8 cellular contexts compared by ENCODE assay signal in the genomic region with DNA sequence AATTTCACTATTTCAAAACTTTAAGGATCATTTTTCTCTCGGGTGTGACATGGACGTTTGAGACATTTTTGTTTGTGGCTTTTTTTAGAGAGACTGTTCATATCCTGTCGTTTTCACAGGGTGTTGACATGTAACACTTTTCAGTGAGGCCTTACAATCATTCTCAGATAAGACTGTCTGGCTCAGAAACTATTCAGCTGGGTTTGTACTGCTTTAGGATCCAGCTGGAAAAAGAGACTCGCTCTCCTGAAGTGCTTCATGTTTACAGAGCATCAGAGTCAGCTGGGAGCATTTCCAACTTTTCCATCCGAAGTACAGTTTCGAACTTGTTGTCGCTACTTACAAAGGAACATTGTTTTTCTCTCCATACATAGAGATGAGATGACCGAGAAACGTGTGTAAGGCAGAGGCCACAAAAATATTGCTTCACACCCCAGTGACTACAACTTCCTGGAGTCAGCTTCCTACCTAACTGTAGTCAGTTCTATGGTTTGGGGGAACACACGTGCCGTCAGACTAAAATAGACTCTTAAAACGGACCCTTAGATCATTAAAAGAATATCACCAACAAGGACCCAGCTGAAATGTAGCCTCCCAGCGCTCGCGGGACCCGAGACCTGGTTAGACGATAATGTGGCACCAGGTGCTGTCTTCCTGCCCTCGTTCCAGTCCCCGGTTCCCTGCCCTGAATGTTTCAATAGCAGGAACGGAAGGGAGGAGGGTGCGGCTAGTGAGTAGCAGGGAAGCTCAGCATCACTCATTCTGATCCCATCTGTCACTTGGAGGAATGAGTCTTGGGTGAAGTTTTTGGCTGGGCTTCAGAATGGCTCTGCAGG.
DNase-seq lines count a peak whose midpoint lies in the region; ATAC-seq and TF ChIP-seq lines count a peak whose summit lies in the region.

No MANE protein-coding gene starts in this region.

- in situ Hi-C loops in IMR-90 (cut with MboI; ENCODE audit: low sequenced_read_pairs) = no loop called here

- CTCF ChIA-PET in IMR-90 (lab: Yijun Ruan, JAX) = interaction anchor here (0.6 to 1.5 kb wide), 2 partner anchors 21 to 1493 kb away, joined by 3 to 5 read pairs; no protein-coding TSS in a partner anchor

- intact Hi-C loops in IMR-90 (cut with micrococcal nuclease) = no loop called here

- no peak for TF ChIP-seq POLR2A in IMR-90 (IDR thresholded peaks at IDR 0.05; ENCODE audit: low read depth, low read length)

- H3K18ac ChIP-seq in IMR-90 (ENCODE audit: low read depth, low read length) = no peak overlapping the region

- POLR2A ChIA-PET in IMR-90 (lab: Charles Lee; ENCODE audit: unreplicated experiment) = no interaction called here

- H4K20me1 ChIP-seq in IMR-90 (ENCODE audit: insufficient read depth, low read length) = no peaks in the 10 kb centered on the region

- H3K56ac ChIP-seq in IMR-90 (ENCODE audit: extremely low read depth, insufficient read depth, low read length) = no peak overlapping the region

- H3K27ac Mint-ChIP-seq in activated naive CD4-positive, alpha-beta T cell treated with anti-CD3 and anti-CD28 coated beads, Interleukin-2, amount 50 U/mL, for 72 hours = peak overlapping the region; percentile 98 to 99

- dilution Hi-C loops in IMR-90 (cut with HindIII; ENCODE audit: low sequenced_read_pairs, unreplicated experiment) = no loop called here

- no peak overlapping the region for H2BK20ac ChIP-seq in IMR-90 (ENCODE audit: low read depth, low read length)

- H3K4me1 ChIP-seq in IMR-90 (ENCODE audit: control insufficient read depth, insufficient read depth, low read length) = peaks cover 4% of the 10 kb centered on the region; the same call in 1 of the 2 replicates
- H3K4me1 ChIP-seq in iPS-20b (ENCODE audit: insufficient read depth, low read length) = no peaks in the 10 kb centered on the region
- H3K4me1 ChIP-seq in stomach smooth muscle (ENCODE audit: control insufficient read depth, insufficient read depth, low read length) = peaks cover 6% of the 10 kb centered on the region

- H3K4me2 ChIP-seq in IMR-90 (ENCODE audit: low read depth, low read length) = no peak overlapping the region

- H3K27ac ChIP-seq in IMR-90 (ENCODE audit: insufficient read depth, low read length) (no peak overlapping the region), iPS-20b (ENCODE audit: low read length) (no peak overlapping the region), stomach smooth muscle (ENCODE audit: low read length) (no peak overlapping the region)

- WGBS in IMR-90 (ENCODE audit: extremely low coverage in 2 of 2, insufficient read length in 1 of 2), 2 experiments = no CpG with 5 or more reads among the region's 21 CpGs

- H4K91ac ChIP-seq in IMR-90 (ENCODE audit: insufficient read depth, low read depth, low read length) = no peak overlapping the region

- no peak overlapping the region for H3K23ac ChIP-seq in IMR-90 (ENCODE audit: low read depth, low read length)

- H3K9ac ChIP-seq in IMR-90 (ENCODE audit: low read depth, low read length) = no peak overlapping the region
- no peak overlapping the region; the same call in 1 of the 2 replicates for H3K9ac ChIP-seq in iPS-20b (ENCODE audit: low read depth, low read length)
- peak overlapping the region in 1 of 2 donors; percentile 19 for H3K9ac ChIP-seq in stomach smooth muscle (ENCODE audit: low read length in 2 of 2)

- no peak overlapping the region for H2AFZ ChIP-seq in IMR-90 (replicated peaks; ENCODE audit: low read length, poor library complexity)

- H3K4me3 ChIP-seq in IMR-90 (ENCODE audit: insufficient read depth, low read depth, low read length) (no peak overlapping the region), iPS-20b (ENCODE audit: low read length) (peak overlapping the region; percentile 21; the same call in 1 of the 2 replicates), stomach smooth muscle (ENCODE audit: low read length in 2 of 2) (peak overlapping the region; percentile 2 to 40)

- H3K79me1 ChIP-seq in IMR-90 (ENCODE audit: low read depth in 1 of 2, low read length in 2 of 2) = no peaks in the 10 kb centered on the region

- peak; percentile 33 for ATAC-seq in GM19351 (IDR thresholded peaks at IDR 0.05; ENCODE audit: unreplicated experiment)
- peak; percentile 24; the same call in 1 of the 2 replicates for ATAC-seq in IMR-90 (ENCODE audit: low read depth)
- peak; percentile 45 to 68 for ATAC-seq in activated naive CD4-positive, alpha-beta T cell treated with anti-CD3 and anti-CD28 coated beads, Interleukin-2, amount 50 U/mL, for 72 hours

- no peak overlapping the region for H3K14ac ChIP-seq in IMR-90 (replicated peaks; ENCODE audit: low read depth, low read length)

- BruUV-seq in IMR-90 (replicated peaks; lab: Mats Ljungman, UMichigan) = no TSS peak

- TF ChIP-seq CTCF in IMR-90 (conservative IDR thresholded peaks at IDR 0.05; ENCODE audit: low read depth, low read length) = no peak
- TF ChIP-seq CTCF in GM20000 (IDR thresholded peaks at IDR 0.05; ENCODE audit: extremely low read depth, missing control alignments) = no peak

- H3K36me3 Mint-ChIP-seq in activated naive CD4-positive, alpha-beta T cell treated with anti-CD3 and anti-CD28 coated beads, Interleukin-2, amount 50 U/mL, for 72 hours = peaks cover 30 to 40% of the 10 kb centered on the region in 2 donors

- H3K36me3 ChIP-seq in IMR-90 (ENCODE audit: control insufficient read depth, insufficient read depth, low read length) (no peaks in the 10 kb centered on the region), iPS-20b (ENCODE audit: insufficient read depth, low read depth, low read length) (no peaks in the 10 kb centered on the region), stomach smooth muscle (ENCODE audit: control insufficient read depth in 2 of 2, insufficient read depth in 2 of 2, low read length in 2 of 2) (no peaks in the 10 kb centered on the region)

- no peak overlapping the region for H2BK120ac ChIP-seq in IMR-90 (ENCODE audit: low read depth, low read length)

- H2AK5ac ChIP-seq in IMR-90 (ENCODE audit: low read depth, low read length) = no peak overlapping the region

- no peak overlapping the region for H4K5ac ChIP-seq in IMR-90 (ENCODE audit: low read depth, low read length)

- H3K27me3 ChIP-seq in IMR-90 (ENCODE audit: control insufficient read depth, insufficient read depth, low read length) = no peaks in the 10 kb centered on the region
- H3K27me3 ChIP-seq in iPS-20b (ENCODE audit: insufficient read depth, low read length) = peaks cover 18% of the 10 kb centered on the region
- H3K27me3 ChIP-seq in stomach smooth muscle (ENCODE audit: control insufficient read depth in 1 of 2, insufficient read depth in 2 of 2, low read length in 2 of 2) = peaks cover 0 to 4% of the 10 kb centered on the region in 2 donors

- no peaks in the 10 kb centered on the region for H3K9me1 ChIP-seq in IMR-90 (ENCODE audit: insufficient read depth, low read length)

- H3K9me3 Mint-ChIP-seq in activated naive CD4-positive, alpha-beta T cell treated with anti-CD3 and anti-CD28 coated beads, Interleukin-2, amount 50 U/mL, for 72 hours = no peaks in the 10 kb centered on the region

- DNase-seq in AML-193 (lab: John Stamatoyannopoulos, UW) = peak; percentile 84 to 91
- peak; percentile 53 for DNase-seq in IMR-90
- peak in 1 of 2 donors; percentile 77 for DNase-seq in activated naive CD4-positive, alpha-beta T cell treated with anti-CD3 and anti-CD28 coated beads, Interleukin-2, amount 50 U/mL, for 72 hours (ENCODE audit: low spot score in 2 of 2)
- DNase-seq in GM20000 (ENCODE audit: low spot score) = no peak
- no peak for DNase-seq in GM03348 (ENCODE audit: low spot score)

- no peak overlapping the region for H3K4ac ChIP-seq in IMR-90 (ENCODE audit: low read depth, low read length)

- no peak overlapping the region for H2AK9ac ChIP-seq in IMR-90 (replicated peaks; ENCODE audit: low read depth, low read length, poor library complexity)

- H2BK15ac ChIP-seq in IMR-90 (ENCODE audit: low read depth, low read length) = no peak overlapping the region

- H2BK5ac ChIP-seq in IMR-90 (ENCODE audit: low read depth, low read length, poor library complexity, severe bottlenecking) = no peak overlapping the region

- H3K9me3 ChIP-seq in IMR-90 (ENCODE audit: control insufficient read depth, insufficient read depth, low read length) (no peaks in the 10 kb centered on the region), iPS-20b (ENCODE audit: insufficient read depth, low read depth, low read length) (no peaks in the 10 kb centered on the region), stomach smooth muscle (ENCODE audit: control insufficient read depth in 2 of 2, low read length in 2 of 2) (no peaks in the 10 kb centered on the region)

- no peak overlapping the region for H4K8ac ChIP-seq in IMR-90 (ENCODE audit: low read depth in 2 of 2, low read length in 2 of 2)

- no peak for TF ChIP-seq RAD21 in IMR-90 (IDR thresholded peaks at IDR 0.05; ENCODE audit: low read length)

TF ChIP-seq in IMR-90, 13 proteins besides CTCF, POLR2A, EP300 and RAD21 (continues in another document):
- TF ChIP-seq MAFK (IDR thresholded peaks at IDR 0.05; ENCODE audit: low read depth, low read length) = no peak
- no peak for TF ChIP-seq RCOR1 (IDR thresholded peaks at IDR 0.05; ENCODE audit: insufficient replicate concordance, low read length)
- no peak for TF ChIP-seq FOS (IDR thresholded peaks at IDR 0.05; ENCODE audit: low read depth, low read length)
- no peak for TF ChIP-seq RFX5 (IDR thresholded peaks at IDR 0.05; ENCODE audit: low read depth, low read length)
- TF ChIP-seq CEBPB (IDR thresholded peaks at IDR 0.05; ENCODE audit: low read depth, low read length) = peak; percentile 48
- no peak for TF ChIP-seq MAZ (IDR thresholded peaks at IDR 0.05; ENCODE audit: borderline replicate concordance, low read depth, low read length)
- TF ChIP-seq NFE2L2 (IDR thresholded peaks at IDR 0.05; ENCODE audit: low read depth, low read length) = no peak
- TF ChIP-seq, protein P1, sequence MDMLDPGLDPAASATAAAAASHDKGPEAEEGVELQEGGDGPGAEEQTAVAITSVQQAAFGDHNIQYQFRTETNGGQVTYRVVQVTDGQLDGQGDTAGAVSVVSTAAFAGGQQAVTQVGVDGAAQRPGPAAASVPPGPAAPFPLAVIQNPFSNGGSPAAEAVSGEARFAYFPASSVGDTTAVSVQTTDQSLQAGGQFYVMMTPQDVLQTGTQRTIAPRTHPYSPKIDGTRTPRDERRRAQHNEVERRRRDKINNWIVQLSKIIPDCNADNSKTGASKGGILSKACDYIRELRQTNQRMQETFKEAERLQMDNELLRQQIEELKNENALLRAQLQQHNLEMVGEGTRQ (IDR thresholded peaks at IDR 0.05; ENCODE audit: low read depth, low read length) = no peak
- TF ChIP-seq, protein P2, sequence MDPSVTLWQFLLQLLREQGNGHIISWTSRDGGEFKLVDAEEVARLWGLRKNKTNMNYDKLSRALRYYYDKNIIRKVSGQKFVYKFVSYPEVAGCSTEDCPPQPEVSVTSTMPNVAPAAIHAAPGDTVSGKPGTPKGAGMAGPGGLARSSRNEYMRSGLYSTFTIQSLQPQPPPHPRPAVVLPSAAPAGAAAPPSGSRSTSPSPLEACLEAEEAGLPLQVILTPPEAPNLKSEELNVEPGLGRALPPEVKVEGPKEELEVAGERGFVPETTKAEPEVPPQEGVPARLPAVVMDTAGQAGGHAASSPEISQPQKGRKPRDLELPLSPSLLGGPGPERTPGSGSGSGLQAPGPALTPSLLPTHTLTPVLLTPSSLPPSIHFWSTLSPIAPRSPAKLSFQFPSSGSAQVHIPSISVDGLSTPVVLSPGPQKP (IDR thresholded peaks at IDR 0.05; ENCODE audit: borderline replicate concordance, low read depth, low read length) = no peak

Comparison
In these comparisons a context has a peak if more than half of its experiments do, and no peak if none do; other contexts are left out.
1. DNase-seq: peak in AML-193 (2 of 2) and IMR-90 (single experiment); none in GM20000 (single experiment) and GM03348 (single experiment).
2. Peak in every context shown above with its lines, with median percentiles within 50 percentile points of each other: ATAC-seq.